In genomic region chrX:57121162-57121741, GRCh38 we compare ENCODE assay signal across 1 cellular context.
TF ChIP-seq lines count a peak whose summit lies in the region.

Gene SPIN2B, minus strand, starts transcription at chrX:57121548.

TF ChIP-seq in HepG2, 621 proteins besides CTCF, POLR2A, EP300 and RAD21 (continued from another document and continues in another):
- TF ChIP-seq ZNF10 (CRISPR knock-in tag; IDR thresholded peaks at IDR 0.05; ENCODE audit: borderline replicate concordance, low read depth) (no peak), RXRA (CRISPR knock-in tag; IDR thresholded peaks at IDR 0.05) (peak; percentile 29; the same call in 1 of the 2 replicates), MAZ (IDR thresholded peaks at IDR 0.05; ENCODE audit: borderline replicate concordance, low read depth, low read length) (no peak), MAZ (CRISPR knock-in tag; IDR thresholded peaks at IDR 0.05; ENCODE audit: low read depth) (peak; percentile 53; the same call in 1 of the 2 replicates), SAP130 (CRISPR knock-in tag; IDR thresholded peaks at IDR 0.05; ENCODE audit: low read depth) (peak; percentile 63), KMT2B (CRISPR knock-in tag; IDR thresholded peaks at IDR 0.05) (peak; percentile 61), DRAP1 (CRISPR knock-in tag; IDR thresholded peaks at IDR 0.05) (peak; percentile 30; the same call in 1 of the 2 replicates), IRF2 (CRISPR knock-in tag; IDR thresholded peaks at IDR 0.05) (0 out of 2 replicates have a peak, but pooled peaks have one; percentile 42), BHLHE40 (IDR thresholded peaks at IDR 0.05; ENCODE audit: low read length) (peak; percentile 76), HOMEZ (CRISPR knock-in tag; IDR thresholded peaks at IDR 0.05; ENCODE audit: low read depth) (peak; percentile 47; the same call in 1 of the 2 replicates), ZNF883 (CRISPR knock-in tag; IDR thresholded peaks at IDR 0.05; ENCODE audit: not compliant biosample characterization) (peak; percentile 44), ZNF331 (CRISPR knock-in tag; IDR thresholded peaks at IDR 0.05) (peak; percentile 56; the same call in 1 of the 2 replicates), HOXD1 (CRISPR knock-in tag; IDR thresholded peaks at IDR 0.05) (no peak), FOXC1 (CRISPR knock-in tag; IDR thresholded peaks at IDR 0.05; ENCODE audit: borderline replicate concordance) (0 out of 2 replicates have a peak, but pooled peaks have one; percentile 34), HNRNPL (IDR thresholded peaks at IDR 0.05; ENCODE audit: low read depth, low read length) (no peak), SKI (IDR thresholded peaks at IDR 0.05; ENCODE audit: partially characterized antibody) (peak; percentile 59), MED8 (CRISPR knock-in tag; IDR thresholded peaks at IDR 0.05; ENCODE audit: insufficient replicate concordance) (peak; percentile 30), PRPF4 (IDR thresholded peaks at IDR 0.05; ENCODE audit: low read depth, low read length, poor library complexity, severe bottlenecking) (no peak), SALL1 (CRISPR knock-in tag; IDR thresholded peaks at IDR 0.05) (peak; percentile 53; the same call in 1 of the 2 replicates), ZNF614 (CRISPR knock-in tag; IDR thresholded peaks at IDR 0.05; ENCODE audit: borderline replicate concordance) (0 out of 2 replicates have a peak, but pooled peaks have one; percentile 17), REXO4 (CRISPR knock-in tag; IDR thresholded peaks at IDR 0.05; ENCODE audit: borderline replicate concordance) (no peak), MYPOP (CRISPR knock-in tag; IDR thresholded peaks at IDR 0.05) (0 out of 2 replicates have a peak, but pooled peaks have one; percentile 28), TBX3 (IDR thresholded peaks at IDR 0.05; ENCODE audit: borderline replicate concordance) (peak; percentile 74; the same call in 1 of the 2 replicates), ZNF225 (CRISPR knock-in tag; IDR thresholded peaks at IDR 0.05) (0 out of 2 replicates have a peak, but pooled peaks have one; percentile 24), KDM2A (CRISPR knock-in tag; IDR thresholded peaks at IDR 0.05; ENCODE audit: borderline replicate concordance, low read depth) (peak; percentile 27; the same call in 1 of the 2 replicates), ZNF660 (CRISPR knock-in tag; IDR thresholded peaks at IDR 0.05; ENCODE audit: borderline replicate concordance, low read depth) (no peak), GMEB1 (CRISPR knock-in tag; IDR thresholded peaks at IDR 0.05; ENCODE audit: borderline replicate concordance) (peak; percentile 47; the same call in 1 of the 2 replicates), GLI4 (CRISPR knock-in tag; IDR thresholded peaks at IDR 0.05; ENCODE audit: borderline replicate concordance) (no peak), ZNF274 (CRISPR knock-in tag; IDR thresholded peaks at IDR 0.05) (peak; percentile 50; the same call in 1 of the 2 replicates), THAP9 (CRISPR knock-in tag; IDR thresholded peaks at IDR 0.05; ENCODE audit: borderline replicate concordance) (peak; percentile 71; the same call in 1 of the 2 replicates), TBX2 (CRISPR knock-in tag; IDR thresholded peaks at IDR 0.05; ENCODE audit: borderline replicate concordance) (peak; percentile 42; the same call in 1 of the 2 replicates), POLR2AphosphoS5 (IDR thresholded peaks at IDR 0.05; ENCODE audit: low read depth, low read length) (peak; percentile 42; the same call in 1 of the 2 replicates), ELF1 (CRISPR knock-in tag; IDR thresholded peaks at IDR 0.05) (peak; percentile 56; the same call in 1 of the 2 replicates), ZIK1 (CRISPR knock-in tag; IDR thresholded peaks at IDR 0.05; ENCODE audit: borderline replicate concordance, low read depth) (no peak), PAWR (CRISPR knock-in tag; IDR thresholded peaks at IDR 0.05; ENCODE audit: borderline replicate concordance) (no peak), KDM5B (CRISPR knock-in tag; IDR thresholded peaks at IDR 0.05; ENCODE audit: borderline replicate concordance) (peak; percentile 69; the same call in 1 of the 2 replicates), PHF20 (CRISPR knock-in tag; IDR thresholded peaks at IDR 0.05) (peak; percentile 48; the same call in 1 of the 2 replicates), SP2 (CRISPR knock-in tag; IDR thresholded peaks at IDR 0.05) (peak; percentile 48; the same call in 1 of the 2 replicates), KMT2A (CRISPR knock-in tag; IDR thresholded peaks at IDR 0.05) (0 out of 2 replicates have a peak, but pooled peaks have one; percentile 21), PHF8 (CRISPR knock-in tag; IDR thresholded peaks at IDR 0.05) (peak; percentile 89), ZNF772 (CRISPR knock-in tag; IDR thresholded peaks at IDR 0.05) (peak; percentile 31; the same call in 1 of the 2 replicates), ZMYM4 (CRISPR knock-in tag; IDR thresholded peaks at IDR 0.05) (peak; percentile 84), YY1 (IDR thresholded peaks at IDR 0.05; ENCODE audit: insufficient read depth, insufficient replicate concordance, low read depth, low read length) (peak; percentile 36), HMGXB4 (CRISPR knock-in tag; IDR thresholded peaks at IDR 0.05; ENCODE audit: borderline replicate concordance in 1 of 2, low read depth in 1 of 2) (peak in 1 of 2 experiments; percentile 63; a peak in 2 of 4 replicates), ZNF546 (CRISPR knock-in tag; conservative IDR thresholded peaks at IDR 0.05) (no peak), ARNT2 (CRISPR knock-in tag; IDR thresholded peaks at IDR 0.05; ENCODE audit: low read depth) (0 out of 2 replicates have a peak, but pooled peaks have one; percentile 34), MXI1 (IDR thresholded peaks at IDR 0.05; ENCODE audit: borderline replicate concordance, low read depth, low read length) (peak; percentile 50; the same call in 1 of the 3 replicates), HOXA7 (CRISPR knock-in tag; IDR thresholded peaks at IDR 0.05) (no peak), TARDBP (CRISPR knock-in tag; IDR thresholded peaks at IDR 0.05) (peak; percentile 15; the same call in 1 of the 2 replicates), SOX6 (IDR thresholded peaks at IDR 0.05) (no peak), SOX6 (CRISPR knock-in tag; IDR thresholded peaks at IDR 0.05) (peak; percentile 46), ARID4A (CRISPR knock-in tag; IDR thresholded peaks at IDR 0.05; ENCODE audit: borderline replicate concordance) (peak; percentile 77), ATF5 (CRISPR knock-in tag; IDR thresholded peaks at IDR 0.05; ENCODE audit: low read depth) (no peak), ZNF768 (CRISPR knock-in tag; IDR thresholded peaks at IDR 0.05) (peak; percentile 57; the same call in 1 of the 2 replicates), RBFOX2 (IDR thresholded peaks at IDR 0.05; ENCODE audit: low read depth, low read length) (peak; percentile 75), KLF15 (CRISPR knock-in tag; IDR thresholded peaks at IDR 0.05; ENCODE audit: borderline replicate concordance) (no peak)
